20 cellular contexts compared by ENCODE assay signal in the genomic region with DNA sequence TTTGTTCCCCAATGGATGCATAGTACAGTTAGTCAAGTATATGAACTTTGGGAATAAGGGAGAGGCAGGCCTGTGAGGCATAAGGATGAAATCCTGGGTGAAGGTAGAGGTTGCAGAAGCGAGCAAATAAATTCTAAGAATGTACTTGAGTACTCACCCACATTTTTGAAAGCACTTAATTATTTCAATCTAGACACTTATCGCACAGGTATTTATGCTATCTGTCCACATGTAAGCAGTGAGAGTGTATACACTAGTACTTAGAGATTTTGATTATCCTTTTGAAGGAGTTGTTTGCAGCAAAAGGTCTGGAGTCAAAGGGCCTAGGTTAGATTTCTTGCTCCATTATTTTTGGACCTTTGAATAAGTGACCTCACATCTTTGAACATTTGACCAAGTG.
A peak's percentile ranks its signal among the peaks of the same experiment; 100 is the strongest.
DNase-seq lines count a peak whose midpoint lies in the region; ATAC-seq, FAIRE-seq and TF ChIP-seq lines count a peak whose summit lies in the region.
"Had no signal": no experiment of that assay in that cellular context is flagged by ENCODE, and none has a peak within 500 bp of the region (broad histone marks: within the 10 kb centered on the region; RNA-seq: fewer than 3 reads in every experiment).

No MANE protein-coding gene starts in this region.

- H3K4me2 ChIP-seq in IMR-90 (ENCODE audit: low read depth, low read length) = no peak overlapping the region
- no peak overlapping the region for H3K4me2 ChIP-seq in trophoblast cell (ENCODE audit: low read length)
- H3K4me2 ChIP-seq: A549 had no signal

- H3K27me3 ChIP-seq in IMR-90 (ENCODE audit: control insufficient read depth, insufficient read depth, low read length) (no peaks in the 10 kb centered on the region), left lung (no peaks in the 10 kb centered on the region), trophoblast cell (ENCODE audit: insufficient read depth, low read length) (no peaks in the 10 kb centered on the region)

- no peak for ATAC-seq in IMR-90 (ENCODE audit: low read depth)
- ATAC-seq in left lung = peak; percentile 89
- ATAC-seq: A549, HCT116, HepG2 had no signal

- H4K12ac ChIP-seq in trophoblast cell (ENCODE audit: low read depth, low read length) = no peak overlapping the region

- in situ Hi-C loops in IMR-90 (cut with MboI; ENCODE audit: low sequenced_read_pairs) = no loop called here

- H3K4me1 ChIP-seq in IMR-90 (ENCODE audit: control insufficient read depth, insufficient read depth, low read length) (peaks cover 7% of the 10 kb centered on the region; the same call in 1 of the 2 replicates), left lung (peaks cover 0 to 8% of the 10 kb centered on the region in 2 donors), trophoblast cell (ENCODE audit: control insufficient read depth in 1 of 2, insufficient read depth in 2 of 2, low read length in 2 of 2) (no peaks in the 10 kb centered on the region)

- H3K36me3 ChIP-seq in IMR-90 (ENCODE audit: control insufficient read depth, insufficient read depth, low read length) (no peaks in the 10 kb centered on the region), left lung (no peaks in the 10 kb centered on the region), trophoblast cell (ENCODE audit: control insufficient read depth in 1 of 2, insufficient read depth in 2 of 2, low read length in 2 of 2) (no peaks in the 10 kb centered on the region)

- no CpG with 5 or more reads among the region's 2 CpGs for WGBS in IMR-90 (ENCODE audit: extremely low coverage in 2 of 2, insufficient read length in 1 of 2), 2 experiments
- no CpG with 5 or more reads among the region's 2 CpGs for WGBS in trophoblast cell (ENCODE audit: extremely low coverage, insufficient coverage, insufficient read length)

- H2BK120ac ChIP-seq in IMR-90 (ENCODE audit: low read depth, low read length) (no peak overlapping the region), trophoblast cell (ENCODE audit: insufficient read depth, low read length, poor library complexity) (no peak overlapping the region)

- BruUV-seq in IMR-90 (replicated peaks; lab: Mats Ljungman, UMichigan) = no TSS peak

- H4K8ac ChIP-seq in IMR-90 (ENCODE audit: low read depth in 2 of 2, low read length in 2 of 2) (no peak overlapping the region; a peak in 1 of 4 replicates), trophoblast cell (ENCODE audit: low read depth, low read length) (no peak overlapping the region)

- TF ChIP-seq POLR2A in GM12892 (IDR thresholded peaks at IDR 0.05; ENCODE audit: low read depth, low read length) = no peak
- no peak for TF ChIP-seq POLR2A in IMR-90 (IDR thresholded peaks at IDR 0.05; ENCODE audit: low read depth, low read length)

- H3K79me1 ChIP-seq in IMR-90 (ENCODE audit: low read depth in 1 of 2, low read length in 2 of 2) (peaks cover 20 to 48% of the 10 kb centered on the region in 2 experiments), trophoblast cell (ENCODE audit: low read length) (no peaks in the 10 kb centered on the region)

- H3K4ac ChIP-seq in IMR-90 (ENCODE audit: low read depth, low read length) = no peak overlapping the region
- H3K4ac ChIP-seq in trophoblast cell (ENCODE audit: low read depth, low read length) = no peak overlapping the region

- H3K9me1 ChIP-seq in IMR-90 (ENCODE audit: insufficient read depth, low read length) = peaks cover 10% of the 10 kb centered on the region

- no peaks in the 10 kb centered on the region for H3K79me2 ChIP-seq in trophoblast cell (ENCODE audit: control insufficient read depth, insufficient read depth, low read length, poor library complexity)

- TF ChIP-seq CTCF in IMR-90 (conservative IDR thresholded peaks at IDR 0.05; ENCODE audit: low read depth, low read length) = no peak
- no peak for TF ChIP-seq CTCF in left lung (IDR thresholded peaks at IDR 0.05)
- no peak for TF ChIP-seq CTCF in coronary artery (IDR thresholded peaks at IDR 0.05)

- peak overlapping the region; percentile 58; the same call in 1 of the 2 replicates for H4K5ac ChIP-seq in IMR-90 (ENCODE audit: low read depth, low read length)

- no peak overlapping the region for H3K27ac ChIP-seq in IMR-90 (ENCODE audit: insufficient read depth, low read length)
- peak overlapping the region in 1 of 2 donors; percentile 31 for H3K27ac ChIP-seq in left lung
- no peak overlapping the region for H3K27ac ChIP-seq in trophoblast cell (ENCODE audit: low read depth, low read length)
- no peak overlapping the region for H3K27ac ChIP-seq in coronary artery
- H3K27ac ChIP-seq: 22Rv1, A549, C4-2B, GM23248 had no signal

- no peak overlapping the region for H2AFZ ChIP-seq in IMR-90 (replicated peaks; ENCODE audit: low read length, poor library complexity)
- H2AFZ ChIP-seq in trophoblast cell (ENCODE audit: insufficient read depth, low read length, poor library complexity) = no peak overlapping the region
- H2AFZ ChIP-seq: GM23248 had no signal

- CTCF ChIA-PET in IMR-90 (lab: Yijun Ruan, JAX) (no interaction called here), HEK293T (lab: Yijun Ruan, JAX) (no interaction called here)

- H2BK20ac ChIP-seq in IMR-90 (ENCODE audit: low read depth, low read length) = no peak overlapping the region

- H2AK9ac ChIP-seq in IMR-90 (replicated peaks; ENCODE audit: low read depth, low read length, poor library complexity) = no peak overlapping the region

- H2AK5ac ChIP-seq in IMR-90 (ENCODE audit: low read depth, low read length) = no peak overlapping the region
- no peak overlapping the region for H2AK5ac ChIP-seq in trophoblast cell (ENCODE audit: low read length)

- no peak overlapping the region for H2BK12ac ChIP-seq in trophoblast cell (ENCODE audit: low read length)

- H3K23ac ChIP-seq in IMR-90 (ENCODE audit: low read depth, low read length) = no peak overlapping the region
- H3K23ac ChIP-seq in trophoblast cell (ENCODE audit: low read length) = no peak overlapping the region

- no peak overlapping the region for H2BK15ac ChIP-seq in IMR-90 (ENCODE audit: low read depth, low read length)

- no peak overlapping the region for H3K9ac ChIP-seq in IMR-90 (ENCODE audit: low read depth, low read length)
- H3K9ac ChIP-seq in trophoblast cell (ENCODE audit: low read length) = no peak overlapping the region
- H3K9ac ChIP-seq: GM23248 had no signal

- H4K20me1 ChIP-seq in IMR-90 (ENCODE audit: insufficient read depth, low read length) = peaks cover 60% of the 10 kb centered on the region

- intact Hi-C loops in IMR-90 (cut with micrococcal nuclease) = no loop called here
- intact Hi-C loops in left lung (cut with DNase I) = no loop called here

- no peak for TF ChIP-seq RAD21 in IMR-90 (IDR thresholded peaks at IDR 0.05; ENCODE audit: low read length)

- no peak overlapping the region for H3K14ac ChIP-seq in IMR-90 (replicated peaks; ENCODE audit: low read depth, low read length)
- no peak overlapping the region for H3K14ac ChIP-seq in trophoblast cell (ENCODE audit: low read length)

- H4K91ac ChIP-seq in IMR-90 (ENCODE audit: insufficient read depth, low read depth, low read length) (no peak overlapping the region), trophoblast cell (ENCODE audit: low read depth, low read length) (no peak overlapping the region)

- POLR2A ChIA-PET in IMR-90 (lab: Charles Lee; ENCODE audit: unreplicated experiment) (no interaction called here), HEK293T (lab: Yijun Ruan, JAX) (no interaction called here)

- H3K18ac ChIP-seq in IMR-90 (ENCODE audit: low read depth, low read length) (no peak overlapping the region), trophoblast cell (ENCODE audit: low read length) (no peak overlapping the region)

- H2BK5ac ChIP-seq in IMR-90 (ENCODE audit: low read depth, low read length, poor library complexity, severe bottlenecking) (peak overlapping the region; percentile 12), trophoblast cell (ENCODE audit: low read depth, low read length, poor library complexity) (no peak overlapping the region)

- DNase-seq in GM12892 (ENCODE audit: insufficient read length) = no peak
- no peak for DNase-seq in IMR-90
- DNase-seq in left lung = no peak
- peak; percentile 4 to 74 for DNase-seq in trophoblast cell
- DNase-seq in activated effector memory CD4-positive, alpha-beta T cell treated with Interleukin-2 at 50 U/mL for 16 hours = no peak
- DNase-seq in coronary artery (ENCODE audit: low spot score) = no peak
- DNase-seq in DMS153 (lab: John Stamatoyannopoulos, UW) = no peak
- DNase-seq in HEK293T (ENCODE audit: extremely low spot score) = no peak
- DNase-seq: AML-193; CD4-positive, alpha-beta T cell; DMS79 treated with DMSO at 0.1 percent for 48 hours; GF-D8; GM23248; H7 had no signal

- H3K4me3 ChIP-seq in IMR-90 (ENCODE audit: insufficient read depth, low read depth, low read length) (no peak overlapping the region), left lung (no peak overlapping the region), trophoblast cell (ENCODE audit: low read depth, low read length) (no peak overlapping the region), coronary artery (no peak overlapping the region)
- H3K4me3 ChIP-seq: A549, GM23248 had no signal

- H3K9me3 ChIP-seq in IMR-90 (ENCODE audit: control insufficient read depth, insufficient read depth, low read length) (no peaks in the 10 kb centered on the region), left lung (no peaks in the 10 kb centered on the region), trophoblast cell (ENCODE audit: insufficient read depth, low read depth, low read length) (no peaks in the 10 kb centered on the region)

- FAIRE-seq in GM12892 (lab: Jason Lieb, UNC) = peak; percentile 46
- FAIRE-seq: A549, GM19239, HepG2 had no signal

- dilution Hi-C loops in IMR-90 (cut with HindIII; ENCODE audit: low sequenced_read_pairs, unreplicated experiment) = no loop called here

- H3K56ac ChIP-seq in IMR-90 (ENCODE audit: extremely low read depth, insufficient read depth, low read length) = no peak overlapping the region

TF ChIP-seq in IMR-90, 13 proteins besides CTCF, POLR2A, EP300 and RAD21 (continues in another document):
- TF ChIP-seq RFX5 (IDR thresholded peaks at IDR 0.05; ENCODE audit: low read depth, low read length) = no peak
- TF ChIP-seq, protein P1, sequence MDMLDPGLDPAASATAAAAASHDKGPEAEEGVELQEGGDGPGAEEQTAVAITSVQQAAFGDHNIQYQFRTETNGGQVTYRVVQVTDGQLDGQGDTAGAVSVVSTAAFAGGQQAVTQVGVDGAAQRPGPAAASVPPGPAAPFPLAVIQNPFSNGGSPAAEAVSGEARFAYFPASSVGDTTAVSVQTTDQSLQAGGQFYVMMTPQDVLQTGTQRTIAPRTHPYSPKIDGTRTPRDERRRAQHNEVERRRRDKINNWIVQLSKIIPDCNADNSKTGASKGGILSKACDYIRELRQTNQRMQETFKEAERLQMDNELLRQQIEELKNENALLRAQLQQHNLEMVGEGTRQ (IDR thresholded peaks at IDR 0.05; ENCODE audit: low read depth, low read length) = no peak

TF ChIP-seq in HEK293T, 16 proteins besides CTCF, POLR2A, EP300 and RAD21 (continues in another document):
- no peak for TF ChIP-seq SP1 (IDR thresholded peaks at IDR 0.05)
- no peak for TF ChIP-seq ELF4 (IDR thresholded peaks at IDR 0.05)
- TF ChIP-seq FOXA1 (IDR thresholded peaks at IDR 0.05) = no peak
- TF ChIP-seq FOXM1 (IDR thresholded peaks at IDR 0.05; ENCODE audit: borderline replicate concordance) = no peak

Comparison
In these comparisons a context has a peak if more than half of its experiments do, and no peak if none do; other contexts are left out.
1. DNase-seq: peak in trophoblast cell (2 of 2); none in GM12892 (single experiment), IMR-90 (single experiment), left lung (0 of 2), activated effector memory CD4-positive, alpha-beta T cell treated with Interleukin-2 at 50 U/mL for 16 hours (single experiment), coronary artery (single experiment), DMS153 (single experiment) and HEK293T (single experiment).